Comparison of ENCODE assay signal across 14 cellular contexts in genomic region chr13:97273341-97273831, GRCh38. TPM values are rescaled to one million over a fixed set of nuclear protein-coding genes. Genes with fewer than 3 reads are reported as not detected.
DNase-seq lines count a peak whose midpoint lies in the region; ATAC-seq, FAIRE-seq and TF ChIP-seq lines count a peak whose summit lies in the region.
"Had no signal": no experiment of that assay in that cellular context is flagged by ENCODE, and none has a peak within 500 bp of the region (broad histone marks: within the 10 kb centered on the region; RNA-seq: fewer than 3 reads in every experiment).

No MANE protein-coding gene starts in this region.

- no peak for FAIRE-seq in kidney (lab: Jason Lieb, UNC)

- POLR2A ChIA-PET in MCF 10A (lab: Yijun Ruan, JAX): interaction anchor here (1.0 to 10.6 kb wide), 13 partner anchors 9 to 163 kb away, joined by 3 to 211 read pairs (median 5); partner anchors contain the start of genes MBNL2 and RAP2A

- in situ Hi-C loops in transverse colon (cut with MboI; ENCODE audit: low pct_ligation_motif_present in 1 of 4, low pct_unique_long_range_greater_than_20kb in 1 of 4, low sequenced_read_pairs in 3 of 4): no loop called here

- intact Hi-C loops in MCF 10A (cut with micrococcal nuclease): no loop called here
- intact Hi-C loops in transverse colon (cut with DNase I; ENCODE audit: low total_unique reads): no loop called here
- intact Hi-C loops in kidney (cut with DNase I): no loop called here

- H3K9me3 ChIP-seq in liver (ENCODE audit: control insufficient read depth in 4 of 4, low read length in 3 of 4) (no peaks in the 10 kb centered on the region), transverse colon (no peaks in the 10 kb centered on the region), kidney (ENCODE audit: control insufficient read depth in 1 of 2, low read length in 2 of 2) (no peaks in the 10 kb centered on the region)

- H3K4me3 ChIP-seq in liver (ENCODE audit: low read depth in 1 of 3, low read length in 3 of 3) (no peak overlapping the region), transverse colon (no peak overlapping the region), kidney (ENCODE audit: low read length in 2 of 2) (no peak overlapping the region)

- H3K27me3 ChIP-seq in liver (ENCODE audit: control insufficient read depth in 4 of 4, insufficient read depth in 4 of 4, low read length in 3 of 4) (no peaks in the 10 kb centered on the region), transverse colon (no peaks in the 10 kb centered on the region)

- 86% methylated on average over 5 of the region's 5 CpGs for WGBS in liver
- 86 to 87% methylated on average over 1 to 5 of the region's 5 CpGs for whole genome bisulfite sequencing in transverse colon (ENCODE audit: low coverage in 1 of 2), 2 donors

- H3K4me1 ChIP-seq in liver (ENCODE audit: control insufficient read depth in 4 of 4, insufficient read depth in 4 of 4, low read length in 3 of 4): peaks cover 5 to 40% (median 27%) of the 10 kb centered on the region in 4 donors
- peaks cover 13 to 75% (median 31%) of the 10 kb centered on the region in 4 donors for H3K4me1 ChIP-seq in transverse colon
- H3K4me1 ChIP-seq in kidney (ENCODE audit: control insufficient read depth in 1 of 2, insufficient read depth in 1 of 2, low read depth in 1 of 2, low read length in 2 of 2): peaks cover 12 to 39% of the 10 kb centered on the region in 2 donors

- no peak for TF ChIP-seq RAD21 in liver (IDR thresholded peaks at IDR 0.05)

- H3K9ac ChIP-seq in liver (ENCODE audit: low read depth in 1 of 2, low read length in 2 of 2): no peak overlapping the region
- H3K9ac ChIP-seq in kidney (ENCODE audit: low read length in 2 of 2): no peak overlapping the region
- H3K9ac ChIP-seq: KMS-11 had no signal

- H3K4me3 Mint-ChIP-seq in MCF 10A (ENCODE audit: unreplicated experiment): peak overlapping the region; percentile 54
- H3K4me3 Mint-ChIP-seq: stimulated activated naive CD8-positive, alpha-beta T cell treated with anti-CD3 and anti-CD28 coated beads, Interleukin-15, Interleukin-2, amounts not matched to agents 100 ng/mL and 50 ng/mL, for 24 hours; T-helper 1 cell treated with Interleukin-12 subunit alpha and Interleukin-12 subunit beta and Interleukin-4 antibody, amounts not matched to agents 30 μg/mL and 1 μg/mL, for 36 hours had no signal

- peak overlapping the region; percentile 92 for H3K27ac Mint-ChIP-seq in MCF 10A (ENCODE audit: low read depth, unreplicated experiment)
- H3K27ac Mint-ChIP-seq: stimulated activated naive CD8-positive, alpha-beta T cell treated with anti-CD3 and anti-CD28 coated beads, Interleukin-15, Interleukin-2, amounts not matched to agents 100 ng/mL and 50 ng/mL, for 24 hours; T-helper 1 cell treated with Interleukin-12 subunit alpha and Interleukin-12 subunit beta and Interleukin-4 antibody, amounts not matched to agents 30 μg/mL and 1 μg/mL, for 36 hours had no signal

- no peak for TF ChIP-seq EP300 in transverse colon (IDR thresholded peaks at IDR 0.05; ENCODE audit: low read depth)

- peaks cover 57% of the 10 kb centered on the region for H3K4me1 Mint-ChIP-seq in MCF 10A (ENCODE audit: insufficient read depth, unreplicated experiment)

- H3K27ac ChIP-seq in liver (ENCODE audit: low read depth in 1 of 2, low read length in 2 of 2) (peak overlapping the region; percentile 82 to 83), transverse colon (peak overlapping the region; percentile 68 to 79 (median 74)), kidney (ENCODE audit: low read depth in 2 of 2, low read length in 2 of 2) (no peak overlapping the region)
- H3K27ac ChIP-seq: KMS-11 had no signal

- no peak for TF ChIP-seq POLR2A in transverse colon (IDR thresholded peaks at IDR 0.05)

- peaks cover 0 to 10% (median 3%) of the 10 kb centered on the region in 4 donors for H3K36me3 ChIP-seq in liver (ENCODE audit: control insufficient read depth in 4 of 4, insufficient read depth in 3 of 4, low read depth in 1 of 4, low read length in 3 of 4)
- peaks cover 0 to 7% (median 0%) of the 10 kb centered on the region in 4 donors for H3K36me3 ChIP-seq in transverse colon
- H3K36me3 ChIP-seq in kidney (ENCODE audit: control insufficient read depth in 1 of 2, insufficient read depth in 2 of 2, low read length in 2 of 2): peaks cover 6 to 10% of the 10 kb centered on the region in 2 donors

- H3K27me3 Mint-ChIP-seq in MCF 10A (ENCODE audit: insufficient read depth, unreplicated experiment): no peaks in the 10 kb centered on the region
- H3K27me3 Mint-ChIP-seq: stimulated activated naive CD8-positive, alpha-beta T cell treated with anti-CD3 and anti-CD28 coated beads, Interleukin-15, Interleukin-2, amounts not matched to agents 100 ng/mL and 50 ng/mL, for 24 hours had no signal

- H3K9me3 Mint-ChIP-seq in MCF 10A (ENCODE audit: unreplicated experiment): no peaks in the 10 kb centered on the region
- H3K9me3 Mint-ChIP-seq: stimulated activated naive CD8-positive, alpha-beta T cell treated with anti-CD3 and anti-CD28 coated beads, Interleukin-15, Interleukin-2, amounts not matched to agents 100 ng/mL and 50 ng/mL, for 24 hours; T-helper 1 cell treated with Interleukin-12 subunit alpha and Interleukin-12 subunit beta and Interleukin-4 antibody, amounts not matched to agents 30 μg/mL and 1 μg/mL, for 36 hours had no signal

- TF ChIP-seq CTCF in MCF 10A (IDR thresholded peaks at IDR 0.05; ENCODE audit: unreplicated experiment): no peak
- TF ChIP-seq CTCF in liver (IDR thresholded peaks at IDR 0.05; ENCODE audit: low read depth, low read length, missing input control): no peak
- no peak for TF ChIP-seq CTCF in transverse colon (IDR thresholded peaks at IDR 0.05)
- no peak for TF ChIP-seq CTCF in kidney (IDR thresholded peaks at IDR 0.05; ENCODE audit: borderline replicate concordance, extremely low read depth, insufficient read depth)

- no TSS peak for BruUV-seq in MCF 10A (replicated peaks; lab: Mats Ljungman, UMichigan)

- CTCF ChIA-PET in MCF 10A (lab: Yijun Ruan, JAX): interaction anchor here (1.1 to 2.7 kb wide), 10 partner anchors 9 to 149 kb away, joined by 3 to 28 read pairs (median 5); partner anchors contain the start of gene MBNL2

- ATAC-seq in GM18511 (IDR thresholded peaks at IDR 0.05; ENCODE audit: unreplicated experiment): no peak

- peaks cover 48% of the 10 kb centered on the region for H3K36me3 Mint-ChIP-seq in MCF 10A (ENCODE audit: insufficient read depth, unreplicated experiment)

- DNase-seq in NCI-H1105 treated with DMSO at 0.1 percent for 48 hours (lab: John Stamatoyannopoulos, UW) (peak; percentile 62), MCF 10A (ENCODE audit: unreplicated experiment) (peak; percentile 83), transverse colon (no peak), kidney (no peak), NCI-H345 treated with DMSO at 0.1 percent for 48 hours (lab: John Stamatoyannopoulos, UW; ENCODE audit: unreplicated experiment) (no peak)
- DNase-seq: COR-L47; NCI-H1930; posterior cingulate gyrus; stimulated activated CD4-positive, alpha-beta T cell treated with anti-CD3 and anti-CD28 coated beads, Interleukin-4, amount 100 ng/mL, for 24 hours had no signal

TF ChIP-seq in liver, 16 proteins besides CTCF, POLR2A, EP300 and RAD21:
- TF ChIP-seq EGR1 (IDR thresholded peaks at IDR 0.05; ENCODE audit: low read depth in 2 of 2) (no peak), REST (IDR thresholded peaks at IDR 0.05) (no peak), ATF3 (IDR thresholded peaks at IDR 0.05) (no peak), HNF4G (IDR thresholded peaks at IDR 0.05) (no peak), JUND (IDR thresholded peaks at IDR 0.05) (no peak)

RNA-seq across cellular contexts. Expression of gene MBNL2, which starts 51.3 kb away (rescaled TPM):
- total RNA-seq in MCF 10A (2022) (74.3 and 85.8 TPM in 2 replicates), liver (10 to 100 TPM; 16.0 to 49.6 TPM), transverse colon (10 to 100 TPM; 26.9 to 53.7 (median 46.1) TPM), kidney (70.5 TPM)
- polyA plus RNA-seq in liver (10 to 100 TPM; 32.5 to 41.0 TPM), kidney (ENCODE audit: insufficient read depth, low read depth, low replicate concordance) (18.8 TPM)

Comparison
In these comparisons a context has a peak if more than half of its experiments do, and no peak if none do; other contexts are left out.
1. DNase-seq: peak in NCI-H1105 treated with DMSO at 0.1 percent for 48 hours (single experiment) and MCF 10A (single experiment); none in transverse colon (single experiment), kidney (single experiment) and NCI-H345 treated with DMSO at 0.1 percent for 48 hours (single experiment).
2. H3K27ac ChIP-seq: peak in liver (2 of 2) and transverse colon (4 of 4); none in kidney (0 of 2).